8 cellular contexts compared by ENCODE assay signal in genomic region chr22:42344391-42344861, GRCh38.
DNase-seq lines count a peak whose midpoint lies in the region; ATAC-seq and TF ChIP-seq lines count a peak whose summit lies in the region.

No MANE protein-coding gene starts in this region.

- no peak for TF ChIP-seq CTCF in Peyer's patch (IDR thresholded peaks at IDR 0.05)
- TF ChIP-seq CTCF in progenitor cell of endocrine pancreas (IDR thresholded peaks at IDR 0.05; ENCODE audit: unreplicated experiment), result no peak
- TF ChIP-seq CTCF in MM.1S (IDR thresholded peaks at IDR 0.05; ENCODE audit: low read length), result no peak

- H3K27me3 ChIP-seq in Peyer's patch (no peaks in the 10 kb centered on the region), MM.1S (replicated peaks; ENCODE audit: insufficient read depth, low read length) (peaks cover 71% of the 10 kb centered on the region)

- peaks cover 3% of the 10 kb centered on the region for H3K4me1 Mint-ChIP-seq in progenitor cell of endocrine pancreas (ENCODE audit: low read depth)

- no peaks in the 10 kb centered on the region for H4K20me1 ChIP-seq in MM.1S (ENCODE audit: insufficient read depth, low read length)

- H3K27ac Mint-ChIP-seq in progenitor cell of endocrine pancreas, result no peak overlapping the region

- TF ChIP-seq POLR2A in Peyer's patch (IDR thresholded peaks at IDR 0.05), result no peak

- no peak overlapping the region for H3K9ac ChIP-seq in MM.1S (ENCODE audit: low read length)

- H3K9me2 ChIP-seq in MM.1S (replicated peaks; ENCODE audit: insufficient read depth, low read length), result no peaks in the 10 kb centered on the region

- peak overlapping the region; percentile 61 for H3K4me3 Mint-ChIP-seq in progenitor cell of endocrine pancreas (ENCODE audit: low read depth)

- no peaks in the 10 kb centered on the region for H3K36me3 Mint-ChIP-seq in progenitor cell of endocrine pancreas (ENCODE audit: insufficient read depth)

- no peak overlapping the region for H3K4me2 ChIP-seq in MM.1S (ENCODE audit: low read depth, low read length)

- H3K9me3 Mint-ChIP-seq in progenitor cell of endocrine pancreas (ENCODE audit: low read depth), result no peaks in the 10 kb centered on the region

- H3K36me3 ChIP-seq in Peyer's patch, result no peaks in the 10 kb centered on the region
- no peaks in the 10 kb centered on the region for H3K36me3 ChIP-seq in MM.1S (replicated peaks; ENCODE audit: insufficient read depth, low read length)

- H3K9me3 ChIP-seq in Peyer's patch (no peaks in the 10 kb centered on the region), MM.1S (replicated peaks; ENCODE audit: insufficient read depth, low read length) (no peaks in the 10 kb centered on the region)

- H2AFZ ChIP-seq in MM.1S (ENCODE audit: low read length), result no peak overlapping the region

- peak; percentile 60 for DNase-seq in DMS153 (lab: John Stamatoyannopoulos, UW)
- no peak for DNase-seq in Peyer's patch
- peak; percentile 91 for DNase-seq in globus pallidus (ENCODE audit: low spot score)
- DNase-seq in progenitor cell of endocrine pancreas (ENCODE audit: low spot score, unreplicated experiment), result no peak
- DNase-seq in MM.1S, result no peak
- DNase-seq in AML-193 (lab: John Stamatoyannopoulos, UW), result no peak

- peaks cover 0 to 15% (median 3%) of the 10 kb centered on the region in 4 donors for H3K4me1 ChIP-seq in Peyer's patch
- no peaks in the 10 kb centered on the region for H3K4me1 ChIP-seq in MM.1S (ENCODE audit: low read length)

- H3K27ac ChIP-seq in Peyer's patch (peak overlapping the region in 2 of 4 donors; percentile 30 to 31), MM.1S (ENCODE audit: low read length) (no peak overlapping the region)

- ATAC-seq in GM19467 (IDR thresholded peaks at IDR 0.05; ENCODE audit: unreplicated experiment), result no peak
- ATAC-seq in GM21423 (IDR thresholded peaks at IDR 0.05; ENCODE audit: unreplicated experiment), result no peak

- no peaks in the 10 kb centered on the region for H3F3A ChIP-seq in MM.1S (ENCODE audit: insufficient read depth, low read length)

- H3K79me2 ChIP-seq in MM.1S (ENCODE audit: low read length), result no peaks in the 10 kb centered on the region

- H3K4me3 ChIP-seq in Peyer's patch (peak overlapping the region in 3 of 4 donors; percentile 1 to 41 (median 38)), MM.1S (ENCODE audit: low read length) (no peak overlapping the region)

- H3K27me3 Mint-ChIP-seq in progenitor cell of endocrine pancreas, result peaks cover 17% of the 10 kb centered on the region

Comparison
In these comparisons a context has a peak if more than half of its experiments do, and no peak if none do; other contexts are left out.
1. DNase-seq: peak in DMS153 (single experiment) and globus pallidus (single experiment); none in Peyer's patch (0 of 3), progenitor cell of endocrine pancreas (single experiment), MM.1S (single experiment) and AML-193 (0 of 2).